In the genomic region with DNA sequence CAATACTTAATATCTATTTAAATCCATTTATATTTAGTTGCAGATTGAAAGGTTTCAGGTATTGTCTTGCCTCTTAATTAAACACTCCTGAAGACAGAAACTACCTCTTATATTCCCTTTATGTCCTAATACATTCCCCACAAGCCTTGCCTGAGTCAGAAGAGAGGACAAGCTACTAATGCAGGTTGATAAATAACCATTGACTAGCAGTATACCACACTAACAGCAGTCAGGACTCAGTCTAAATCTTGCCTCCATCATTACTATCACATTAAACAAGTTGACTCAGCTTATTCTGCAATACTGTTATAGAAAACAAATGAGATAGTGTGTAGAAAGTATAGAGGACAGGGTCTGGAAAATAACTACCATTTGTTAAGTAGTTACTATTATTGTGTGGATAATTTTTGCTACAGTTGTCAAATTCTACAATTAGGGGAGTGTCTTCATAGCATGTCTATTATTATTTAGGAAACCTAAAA, we compare ENCODE assay signal across 15 cellular contexts.
"Had no signal": no experiment of that assay in that cellular context is flagged by ENCODE, and none has a peak within 500 bp of the region (broad histone marks: within the 10 kb centered on the region; RNA-seq: fewer than 3 reads in every experiment).

No MANE protein-coding gene starts in this region.

- DNase-seq: activated CD4-positive, alpha-beta T cell treated with anti-CD3 and anti-CD28 coated beads for 48 hours; activated CD8-positive, alpha-beta memory T cell treated with anti-CD3 and anti-CD28 coated beads, Interleukin-2, amount 50 U/mL, for 48 hours; activated naive CD4-positive, alpha-beta T cell treated with Interleukin-2 at 50 U/mL for 16 hours; left ventricle myocardium superior; mesendoderm; pancreas; retina; stimulated activated CD4-positive, alpha-beta T cell treated with anti-CD3 and anti-CD28 coated beads, Interleukin-15, amount 100 ng/mL, for 24 hours; stimulated activated CD4-positive, alpha-beta T cell treated with anti-CD3 and anti-CD28 coated beads, Interleukin-4, amount 100 ng/mL, for 1 hour; stimulated activated naive B cell treated with anti-CD40 and anti-IgM and Interleukin-4, amounts not matched to agents 10 μg/mL and 1 μg/mL and 100 μg/mL, for 72 hours; WERI-Rb-1 had no signal

- H3K27ac Mint-ChIP-seq: natural killer cell treated with Interleukin-12 subunit alpha and Interleukin-12 subunit beta and Interleukin-15 and Interleukin-18, amount 100 ng/mL, for 72 hours; stimulated activated naive B cell treated with anti-CD40 and anti-IgM and Interleukin-4, amounts not matched to agents 10 μg/mL and 1 μg/mL and 100 μg/mL, for 72 hours had no signal

- FAIRE-seq: keratinocyte, pancreas had no signal

- H3K27me3 ChIP-seq: pancreas, tibial nerve, vagina had no signal

- H3K4me3 Mint-ChIP-seq: natural killer cell treated with Interleukin-12 subunit alpha and Interleukin-12 subunit beta and Interleukin-15 and Interleukin-18, amount 100 ng/mL, for 72 hours had no signal

- H3K9me3 Mint-ChIP-seq: natural killer cell treated with Interleukin-12 subunit alpha and Interleukin-12 subunit beta and Interleukin-15 and Interleukin-18, amount 100 ng/mL, for 72 hours; stimulated activated naive B cell treated with anti-CD40 and anti-IgM and Interleukin-4, amounts not matched to agents 10 μg/mL and 1 μg/mL and 100 μg/mL, for 72 hours had no signal

- H3K9me3 ChIP-seq: pancreas, tibial nerve, vagina had no signal

- H3K27ac ChIP-seq: pancreas, vagina, WERI-Rb-1 had no signal

- H3K4me3 ChIP-seq: pancreas, tibial nerve, vagina had no signal

- H3K27me3 Mint-ChIP-seq: natural killer cell treated with Interleukin-12 subunit alpha and Interleukin-12 subunit beta and Interleukin-15 and Interleukin-18, amount 100 ng/mL, for 72 hours; stimulated activated naive B cell treated with anti-CD40 and anti-IgM and Interleukin-4, amounts not matched to agents 10 μg/mL and 1 μg/mL and 100 μg/mL, for 72 hours had no signal

- H3K4me1 ChIP-seq: pancreas had no signal
